9 cellular contexts compared by ENCODE assay signal in the genomic region with DNA sequence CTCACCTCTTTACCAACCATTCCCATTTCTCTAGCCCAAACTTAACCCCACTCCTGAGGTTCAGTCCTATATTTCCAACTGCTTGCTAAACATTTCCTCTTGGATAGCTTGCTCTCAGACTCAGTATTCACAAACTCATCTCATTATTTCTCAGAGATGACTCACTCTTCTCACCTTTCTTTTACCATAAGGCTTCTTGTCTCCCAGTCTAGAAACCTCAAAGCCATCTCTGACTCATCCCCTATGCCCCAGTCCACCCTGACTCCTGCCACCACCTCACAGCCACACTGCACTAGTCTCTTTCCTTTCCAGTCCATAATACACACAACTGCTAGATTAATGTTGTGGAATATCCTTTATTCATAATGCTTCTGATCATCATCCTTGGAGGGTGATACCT. TPM values are rescaled to one million over a fixed set of nuclear protein-coding genes. Genes with fewer than 3 reads are reported as not detected.
DNase-seq lines count a peak whose midpoint lies in the region; ATAC-seq lines count a peak whose summit lies in the region.
"Had no signal": no experiment of that assay in that cellular context is flagged by ENCODE, and none has a peak within 500 bp of the region (broad histone marks: within the 10 kb centered on the region; RNA-seq: fewer than 3 reads in every experiment).

No MANE protein-coding gene starts in this region.

- intact Hi-C loops in posterior vena cava (cut with DNase I) = no loop called here

- ATAC-seq in GM19025 (IDR thresholded peaks at IDR 0.05; ENCODE audit: low read depth, unreplicated experiment) (peak; percentile 88), HG02759 (IDR thresholded peaks at IDR 0.05; ENCODE audit: unreplicated experiment) (peak; percentile 75)

- peak; percentile 13 for DNase-seq in NCI-H69 (lab: John Stamatoyannopoulos, UW)
- peak; percentile 22 for DNase-seq in myocyte (ENCODE audit: low read depth)
- no peak for DNase-seq in HUDEP-2 (lab: John Stamatoyannopoulos, UW; ENCODE audit: unreplicated experiment in 76 of 76)
- no peak for DNase-seq in OCI-M1 (lab: John Stamatoyannopoulos, UW)
- DNase-seq in posterior vena cava (ENCODE audit: low spot score) = no peak
- DNase-seq: NCI-H82, posterior cingulate gyrus had no signal

RNA-seq across cellular contexts. Expression of a gene that starts 4.8 kb away (rescaled TPM):
- total RNA-seq in myocyte = 0.05 TPM in 1 of 2 replicates, not detected in the other
- 0.08 TPM for polyA plus RNA-seq in myocyte (2012)
- total RNA-seq in posterior vena cava = 1 to 10 TPM; 1.0 to 1.8 TPM

Comparison
In these comparisons a context has a peak if more than half of its experiments do, and no peak if none do; other contexts are left out.
1. DNase-seq: peak in NCI-H69 (single experiment) and myocyte (single experiment); none in HUDEP-2 (0 of 76), OCI-M1 (single experiment) and posterior vena cava (single experiment).